15 cellular contexts compared by ENCODE assay signal in the genomic region with DNA sequence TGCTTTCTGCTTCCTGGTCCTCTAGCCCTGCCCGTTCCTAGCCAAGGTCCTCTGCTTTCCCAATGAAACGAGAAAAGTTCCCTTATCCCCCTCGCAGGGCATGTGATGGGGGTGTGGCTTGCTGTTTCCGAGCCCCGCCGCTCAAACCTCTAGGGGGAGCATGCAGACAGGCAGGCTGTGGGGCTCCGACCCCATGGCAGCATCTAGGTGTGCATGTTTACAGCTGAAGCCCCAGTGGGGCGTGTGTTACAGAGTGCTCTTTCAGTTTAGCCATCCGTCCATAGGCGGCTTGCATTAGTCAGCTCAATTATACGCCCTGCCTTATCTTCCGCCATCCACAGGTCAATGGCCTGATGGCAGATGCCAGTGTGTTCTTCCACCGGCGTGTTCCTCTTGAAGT. TPM values are rescaled to one million over a fixed set of nuclear protein-coding genes. Genes with fewer than 3 reads are reported as not detected.
DNase-seq lines count a peak whose midpoint lies in the region; ATAC-seq, FAIRE-seq and TF ChIP-seq lines count a peak whose summit lies in the region.
"Had no signal": no experiment of that assay in that cellular context is flagged by ENCODE, and none has a peak within 500 bp of the region (broad histone marks: within the 10 kb centered on the region; RNA-seq: fewer than 3 reads in every experiment).

No MANE protein-coding gene starts in this region.

- H3K36me3 ChIP-seq in HepG2 (replicated peaks in 1 of 2; ENCODE audit: control insufficient read depth in 1 of 2, insufficient read depth in 2 of 2, low read length in 2 of 2) (no peaks in the 10 kb centered on the region), kidney (ENCODE audit: control insufficient read depth in 1 of 2, insufficient read depth in 2 of 2, low read length in 2 of 2) (no peaks in the 10 kb centered on the region)
- H3K36me3 ChIP-seq: SJCRH30, transverse colon had no signal

- H2AFZ ChIP-seq in HepG2 (ENCODE audit: low read length), result no peak overlapping the region

- H3K9ac ChIP-seq in HepG2 (ENCODE audit: insufficient read depth, low read depth, low read length) (no peak overlapping the region), kidney (ENCODE audit: low read length in 2 of 2) (no peak overlapping the region)

- peaks cover 16% of the 10 kb centered on the region for H3K4me1 Mint-ChIP-seq in osteocyte (ENCODE audit: unreplicated experiment)

- DNase-seq in NB4 (ENCODE audit: low read depth), result peak; percentile 19
- DNase-seq in amniotic epithelial cell (ENCODE audit: low read depth), result peak; percentile 19
- peak; percentile 9 for DNase-seq in HepG2 (ENCODE audit: low spot score)
- no peak for DNase-seq in amniotic stem cell (lab: John Stamatoyannopoulos, UW)
- DNase-seq in osteocyte (ENCODE audit: extremely low spot score, unreplicated experiment), result no peak
- no peak for DNase-seq in kidney
- DNase-seq: hippocampal formation; NCI-H446; occipital lobe; SJCRH30; stimulated activated CD4-positive, alpha-beta T cell treated with anti-CD3 and anti-CD28 coated beads, Interleukin-12 subunit alpha, Interleukin-12 subunit beta, amount 100 ng/mL, for 4 hours; transverse colon had no signal

- TF ChIP-seq EP300 in HepG2 (IDR thresholded peaks at IDR 0.05; ENCODE audit: low read depth in 2 of 2, low read length in 2 of 2), result no peak
- TF ChIP-seq EP300 in HepG2 (CRISPR knock-in tag; IDR thresholded peaks at IDR 0.05; ENCODE audit: borderline replicate concordance), result no peak

- peak; percentile 81 for ATAC-seq in HepG2
- ATAC-seq: body of pancreas had no signal

- intact Hi-C loops in HepG2 (cut with micrococcal nuclease; ENCODE audit: unreplicated experiment), result no loop called here
- intact Hi-C loops in kidney (cut with DNase I), result no loop called here

- peaks cover 44% of the 10 kb centered on the region for H3K27me3 Mint-ChIP-seq in osteocyte (ENCODE audit: unreplicated experiment)

- H4K20me1 ChIP-seq in HepG2 (ENCODE audit: insufficient read depth, low read length), result no peaks in the 10 kb centered on the region

- no peak overlapping the region for H3K4me3 ChIP-seq in GM12875 (ENCODE audit: low read depth, low read length)
- H3K4me3 ChIP-seq in NB4 (ENCODE audit: low read depth, low read length), result no peak overlapping the region
- H3K4me3 ChIP-seq in HepG2 (replicated peaks in 1 of 3; ENCODE audit: insufficient read depth in 1 of 3, low read depth in 2 of 3, low read length in 3 of 3), result no peak overlapping the region
- H3K4me3 ChIP-seq in kidney (ENCODE audit: low read length in 2 of 2), result no peak overlapping the region
- H3K4me3 ChIP-seq: body of pancreas, SJCRH30, transverse colon had no signal

- BruUV-seq in HepG2 (replicated peaks; lab: Mats Ljungman, UMichigan), result no TSS peak

- H3K36me3 Mint-ChIP-seq in osteocyte (ENCODE audit: unreplicated experiment), result no peaks in the 10 kb centered on the region

- H3K27ac ChIP-seq in HepG2 (ENCODE audit: extremely low read length, insufficient read depth, low read length) (no peak overlapping the region), kidney (ENCODE audit: low read depth in 2 of 2, low read length in 2 of 2) (no peak overlapping the region)
- H3K27ac ChIP-seq: body of pancreas, SJCRH30, transverse colon had no signal

- 0 out of 5 replicates have a peak, but pooled peaks cover 2% of the 10 kb centered on the region in 2 experiments for H3K27me3 ChIP-seq in HepG2 (ENCODE audit: control insufficient read depth in 1 of 2, insufficient read depth in 2 of 2, low read length in 2 of 2)
- H3K27me3 ChIP-seq: body of pancreas, SJCRH30, transverse colon had no signal

- no peak overlapping the region for H3K4me3 Mint-ChIP-seq in osteocyte (ENCODE audit: unreplicated experiment)

- no peaks in the 10 kb centered on the region for H3K4me1 ChIP-seq in HepG2 (ENCODE audit: insufficient read depth, low read length)
- H3K4me1 ChIP-seq in kidney (ENCODE audit: control insufficient read depth in 1 of 2, insufficient read depth in 1 of 2, low read depth in 1 of 2, low read length in 2 of 2), result no peaks in the 10 kb centered on the region
- H3K4me1 ChIP-seq: body of pancreas, Caco-2, SJCRH30 had no signal

- no peak for TF ChIP-seq POLR2A in NB4 (IDR thresholded peaks at IDR 0.05; ENCODE audit: extremely low read depth, insufficient read length)
- no peak for TF ChIP-seq POLR2A in HepG2 (IDR thresholded peaks at IDR 0.05; ENCODE audit: insufficient read depth in 1 of 2, low read depth in 2 of 2, low read length in 2 of 2)

- H3K27ac Mint-ChIP-seq in osteocyte (ENCODE audit: unreplicated experiment), result no peak overlapping the region

- no peaks in the 10 kb centered on the region for H3K9me3 Mint-ChIP-seq in osteocyte (ENCODE audit: unreplicated experiment)

- WGBS in HepG2 (ENCODE audit: low lambda C conversion rate), result no CpG with 5 or more reads among the region's 14 CpGs

- FAIRE-seq in HepG2 (lab: Jason Lieb, UNC) (no peak), kidney (lab: Jason Lieb, UNC) (no peak)

- TF ChIP-seq RAD21 in HepG2 (CRISPR knock-in tag; IDR thresholded peaks at IDR 0.05), result no peak

- TF ChIP-seq CTCF in GM12875 (IDR thresholded peaks at IDR 0.05; ENCODE audit: borderline replicate concordance, insufficient read depth, low read depth, low read length) (peak; percentile 17; the same call in 1 of the 2 replicates), NB4 (IDR thresholded peaks at IDR 0.05; ENCODE audit: low read depth, low read length) (no peak), HepG2 (CRISPR knock-in tag; IDR thresholded peaks at IDR 0.05) (peak; percentile 38), osteocyte (IDR thresholded peaks at IDR 0.05) (no peak), kidney (IDR thresholded peaks at IDR 0.05; ENCODE audit: borderline replicate concordance, extremely low read depth, insufficient read depth) (no peak)

- H3K4me2 ChIP-seq in HepG2 (ENCODE audit: low read depth, low read length), result no peak overlapping the region

- in situ Hi-C loops in HepG2 (cut with HindIII; ENCODE audit: extremely low pct_ligation_motif_present, low pct_unique_long_range_greater_than_20kb), result no loop called here

- no peaks in the 10 kb centered on the region for H3K9me3 ChIP-seq in HepG2 (ENCODE audit: low read length)
- no peaks in the 10 kb centered on the region for H3K9me3 ChIP-seq in kidney (ENCODE audit: control insufficient read depth in 1 of 2, low read length in 2 of 2)
- H3K9me3 ChIP-seq: body of pancreas, Caco-2, transverse colon had no signal

- CTCF ChIA-PET in HepG2 (lab: Yijun Ruan, JAX; ENCODE audit: low intra/inter-chr PET ratio, low total read pairs), result no interaction called here

- no peaks in the 10 kb centered on the region for H3K79me2 ChIP-seq in HepG2 (ENCODE audit: insufficient read depth, low read length)

- POLR2A ChIA-PET in HepG2 (lab: Yijun Ruan, JAX), result no interaction called here

TF ChIP-seq in HepG2, 621 proteins besides CTCF, POLR2A, EP300 and RAD21 (continues in another document):
- TF ChIP-seq IKZF1 (IDR thresholded peaks at IDR 0.05) (no peak), ZNF562 (CRISPR knock-in tag; IDR thresholded peaks at IDR 0.05; ENCODE audit: borderline replicate concordance) (no peak), ZNF572 (CRISPR knock-in tag; IDR thresholded peaks at IDR 0.05) (no peak), GABPA (IDR thresholded peaks at IDR 0.05; ENCODE audit: low read depth, low read length) (no peak), GABPA (CRISPR knock-in tag; IDR thresholded peaks at IDR 0.05; ENCODE audit: low read depth) (no peak)
- TF ChIP-seq, protein P1, sequence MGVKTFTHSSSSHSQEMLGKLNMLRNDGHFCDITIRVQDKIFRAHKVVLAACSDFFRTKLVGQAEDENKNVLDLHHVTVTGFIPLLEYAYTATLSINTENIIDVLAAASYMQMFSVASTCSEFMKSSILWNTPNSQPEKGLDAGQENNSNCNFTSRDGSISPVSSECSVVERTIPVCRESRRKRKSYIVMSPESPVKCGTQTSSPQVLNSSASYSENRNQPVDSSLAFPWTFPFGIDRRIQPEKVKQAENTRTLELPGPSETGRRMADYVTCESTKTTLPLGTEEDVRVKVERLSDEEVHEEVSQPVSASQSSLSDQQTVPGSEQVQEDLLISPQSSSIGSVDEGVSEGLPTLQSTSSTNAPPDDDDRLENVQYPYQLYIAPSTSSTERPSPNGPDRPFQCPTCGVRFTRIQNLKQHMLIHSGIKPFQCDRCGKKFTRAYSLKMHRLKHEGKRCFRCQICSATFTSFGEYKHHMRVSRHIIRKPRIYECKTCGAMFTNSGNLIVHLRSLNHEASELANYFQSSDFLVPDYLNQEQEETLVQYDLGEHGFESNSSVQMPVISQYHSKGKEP (CRISPR knock-in tag; IDR thresholded peaks at IDR 0.05), result no peak

RNA-seq across cellular contexts. Expression of a gene that starts 48.3 kb away (rescaled TPM):
- not detected in 2 replicates for total RNA-seq in HepG2 (2016; rRNA removed; fragmentation: Illumina TruSeq; extraction: Trizol)
- not detected in 2 replicates for total RNA-seq in HepG2 (2016; cell fraction: cytosol; rRNA removed; fragmentation: Illumina TruSeq; extraction: Trizol; ENCODE audit: low read depth)
- not detected in 2 replicates for total RNA-seq in HepG2 (2016; cell fraction: insoluble cytoplasmic fraction; rRNA removed; fragmentation: Illumina TruSeq; extraction: Trizol)
- not detected in 2 replicates for total RNA-seq in HepG2 (2016; cell fraction: membrane; rRNA removed; fragmentation: Illumina TruSeq; extraction: Trizol)
- total RNA-seq in HepG2 (2016; cell fraction: nucleus; rRNA removed; fragmentation: Illumina TruSeq; extraction: Trizol), result not detected in 2 replicates
- not detected in 2 replicates for polyA plus RNA-seq in HepG2 (2011; rRNA removed)
- not detected in 2 replicates for polyA plus RNA-seq in HepG2 (2011; cell fraction: cytosol; rRNA removed)
- polyA plus RNA-seq in HepG2 (2011; cell fraction: nucleus; rRNA removed), result not detected in 2 replicates
- polyA plus RNA-seq in HepG2 (2012), result not detected in 2 replicates
- polyA plus RNA-seq in HepG2 (2016; cell fraction: cytosol; fragmentation: Illumina TruSeq; extraction: Trizol; ENCODE audit: low read depth), result not detected in 2 replicates
- not detected in 2 replicates for polyA plus RNA-seq in HepG2 (2016; cell fraction: insoluble cytoplasmic fraction; fragmentation: Illumina TruSeq; extraction: Trizol; ENCODE audit: low read depth)
- polyA plus RNA-seq in HepG2 (2016; cell fraction: membrane; fragmentation: Illumina TruSeq; extraction: Trizol; ENCODE audit: low read depth), result not detected in 2 replicates
- not detected in 2 replicates for polyA plus RNA-seq in HepG2 (2016; cell fraction: nucleus; fragmentation: Illumina TruSeq; extraction: Trizol; ENCODE audit: insufficient read depth, low read depth)
- polyA minus RNA-seq in HepG2 (2011; rRNA and poly(A)+ RNA removed; ENCODE audit: low replicate concordance), result 0.05 TPM in 1 of 2 replicates, not detected in the other
- not detected in 2 replicates for polyA minus RNA-seq in HepG2 (2011; cell fraction: cytosol; rRNA and poly(A)+ RNA removed)
- polyA minus RNA-seq in HepG2 (2011; cell fraction: nucleus; rRNA and poly(A)+ RNA removed), result not detected in 2 replicates
- not detected in 2 replicates for total RNA-seq in osteocyte
- not detected for total RNA-seq in kidney
- polyA plus RNA-seq in kidney (ENCODE audit: insufficient read depth, low read depth, low replicate concordance), result not detected
- total RNA-seq: body of pancreas, Caco-2, occipital lobe, SJCRH30, transverse colon had no signal

Comparison
In these comparisons a context has a peak if more than half of its experiments do, and no peak if none do; other contexts are left out.
1. CTCF ChIP-seq: peak in GM12875 (single experiment) and HepG2 (single experiment); none in NB4 (single experiment), osteocyte (single experiment) and kidney (single experiment).
2. DNase-seq: peak in NB4 (single experiment), amniotic epithelial cell (single experiment) and HepG2 (single experiment); none in amniotic stem cell (single experiment), osteocyte (single experiment) and kidney (single experiment).